Comparison of ENCODE assay signal across 8 cellular contexts in genomic region chr20:64037498-64038213, GRCh38. TPM values are rescaled to one million over a fixed set of nuclear protein-coding genes. Genes with fewer than 3 reads are reported as not detected.
DNase-seq lines count a peak whose midpoint lies in the region; ATAC-seq and TF ChIP-seq lines count a peak whose summit lies in the region.

No MANE protein-coding gene starts in this region.

- H3K4me3 ChIP-seq in DOHH2 (ENCODE audit: low read length) (peak overlapping the region; percentile 74), mesodermal cell (ENCODE audit: extremely low read depth, insufficient read depth, low read length, poor library complexity, severe bottlenecking) (peak overlapping the region; percentile 45), body of pancreas (no peak overlapping the region)

- peaks cover 12% of the 10 kb centered on the region for H3K27me3 Mint-ChIP-seq in IgD-negative memory B cell
- no peaks in the 10 kb centered on the region for H3K27me3 Mint-ChIP-seq in activated T-cell treated with anti-CD3 and anti-CD28 coated beads, Interleukin-2, amount 50 U/mL, for 72 hours (ENCODE audit: low read depth)

- H3F3A ChIP-seq in DOHH2 (ENCODE audit: control insufficient read depth, insufficient read depth): peaks cover 15% of the 10 kb centered on the region; the same call in 1 of the 2 replicates

- H4K20me1 ChIP-seq in DOHH2 (ENCODE audit: control insufficient read depth, insufficient read depth, low read depth, low read length): no peaks in the 10 kb centered on the region

- H3K79me2 ChIP-seq in DOHH2 (ENCODE audit: control insufficient read depth, low read length): no peaks in the 10 kb centered on the region

- ATAC-seq in activated T-cell treated with anti-CD3 and anti-CD28 coated beads, Interleukin-2, amount 50 U/mL, for 72 hours (replicated peaks in 1 of 2): peak in 1 of 2 donors; percentile 4
- no peak for ATAC-seq in GM18502 (IDR thresholded peaks at IDR 0.05; ENCODE audit: poor library complexity, unreplicated experiment)
- no peak for ATAC-seq in GM21737 (IDR thresholded peaks at IDR 0.05; ENCODE audit: unreplicated experiment)
- no peak for ATAC-seq in body of pancreas

- H3K9me3 Mint-ChIP-seq in IgD-negative memory B cell: no peaks in the 10 kb centered on the region
- no peaks in the 10 kb centered on the region for H3K9me3 Mint-ChIP-seq in activated T-cell treated with anti-CD3 and anti-CD28 coated beads, Interleukin-2, amount 50 U/mL, for 72 hours

- WGBS in mesodermal cell (ENCODE audit: insufficient coverage in 2 of 2), 2 experiments: 23 to 31% methylated on average over 25 to 31 of the region's 36 CpGs
- 8 to 16% methylated on average over 19 to 36 of the region's 36 CpGs for WGBS in body of pancreas, 2 donors

- intact Hi-C loops in body of pancreas (cut with DNase I): loop anchor here (5.0 kb wide), 1 partner anchor 80 kb away; no protein-coding TSS in a partner anchor

- H3K27ac ChIP-seq in DOHH2 (ENCODE audit: low read depth, low read length): peak overlapping the region; percentile 70
- H3K27ac ChIP-seq in mesodermal cell (ENCODE audit: low read depth, low read length, severe bottlenecking): no peak overlapping the region
- no peak overlapping the region for H3K27ac ChIP-seq in body of pancreas

- no peaks in the 10 kb centered on the region for H3K9me3 ChIP-seq in DOHH2 (ENCODE audit: control insufficient read depth, insufficient read depth, low read length)
- H3K9me3 ChIP-seq in mesodermal cell (ENCODE audit: control insufficient read depth, low read length): no peaks in the 10 kb centered on the region
- H3K9me3 ChIP-seq in body of pancreas: no peaks in the 10 kb centered on the region

- peak overlapping the region; percentile 84 for H3K4me2 ChIP-seq in DOHH2 (ENCODE audit: low read length)

- H3K36me3 Mint-ChIP-seq in IgD-negative memory B cell: no peaks in the 10 kb centered on the region
- H3K36me3 Mint-ChIP-seq in activated T-cell treated with anti-CD3 and anti-CD28 coated beads, Interleukin-2, amount 50 U/mL, for 72 hours (ENCODE audit: insufficient read depth in 2 of 2): peaks cover 0 to 2% of the 10 kb centered on the region in 2 donors

- no peak for TF ChIP-seq CTCF in DOHH2 (IDR thresholded peaks at IDR 0.05; ENCODE audit: low read depth, low read length, poor library complexity, severe bottlenecking)
- TF ChIP-seq CTCF in body of pancreas (IDR thresholded peaks at IDR 0.05): no peak

- DNase-seq in activated T-cell treated with anti-CD3 and anti-CD28 coated beads, Interleukin-2, amount 50 U/mL, for 72 hours: peak; percentile 49 to 57
- DNase-seq in amygdala (lab: John Stamatoyannopoulos, UW): no peak
- no peak for DNase-seq in body of pancreas

- H3K36me3 ChIP-seq in DOHH2 (ENCODE audit: control insufficient read depth, low read length): peaks cover 21% of the 10 kb centered on the region
- H3K36me3 ChIP-seq in mesodermal cell (ENCODE audit: control insufficient read depth, insufficient read depth, low read length): peaks cover 15% of the 10 kb centered on the region
- H3K36me3 ChIP-seq in body of pancreas (replicated peaks in 1 of 2; ENCODE audit: insufficient read depth in 1 of 2, low read depth in 2 of 2): peaks cover 0 to 5% of the 10 kb centered on the region in 2 donors

- H3K9me2 ChIP-seq in DOHH2 (replicated peaks; ENCODE audit: control insufficient read depth, low read length): no peaks in the 10 kb centered on the region

- no peaks in the 10 kb centered on the region for H3K27me3 ChIP-seq in DOHH2 (ENCODE audit: control insufficient read depth, low read length)
- H3K27me3 ChIP-seq in body of pancreas: peaks cover 0 to 5% of the 10 kb centered on the region in 2 donors

- H3K4me1 ChIP-seq in DOHH2 (ENCODE audit: control insufficient read depth, low read length) (peaks cover 76% of the 10 kb centered on the region), mesodermal cell (ENCODE audit: control insufficient read depth, insufficient read depth, low read length, poor library complexity, severe bottlenecking) (peaks cover 6% of the 10 kb centered on the region), body of pancreas (peaks cover 34% of the 10 kb centered on the region)

- no peak for TF ChIP-seq POLR2A in body of pancreas (IDR thresholded peaks at IDR 0.05)

- peak overlapping the region; percentile 35 to 85 (median 66) for H3K4me3 Mint-ChIP-seq in IgD-negative memory B cell
- H3K4me3 Mint-ChIP-seq in activated T-cell treated with anti-CD3 and anti-CD28 coated beads, Interleukin-2, amount 50 U/mL, for 72 hours: peak overlapping the region; percentile 80 to 88

- peaks cover 2 to 8% (median 7%) of the 10 kb centered on the region in 3 donors for H3K4me1 Mint-ChIP-seq in IgD-negative memory B cell
- peaks cover 67% of the 10 kb centered on the region for H3K4me1 Mint-ChIP-seq in activated T-cell treated with anti-CD3 and anti-CD28 coated beads, Interleukin-2, amount 50 U/mL, for 72 hours (ENCODE audit: low read depth)

- peak overlapping the region in 1 of 3 donors; percentile 28 for H3K27ac Mint-ChIP-seq in IgD-negative memory B cell
- no peak overlapping the region for H3K27ac Mint-ChIP-seq in activated T-cell treated with anti-CD3 and anti-CD28 coated beads, Interleukin-2, amount 50 U/mL, for 72 hours

RNA-seq across cellular contexts. Expression of gene C20orf204, which starts 1.7 kb away (rescaled TPM):
- not detected for polyA plus RNA-seq in IgD-negative memory B cell
- total RNA-seq in activated T-cell treated with anti-CD3 and anti-CD28 coated beads, Interleukin-2, amount 50 U/mL, for 72 hours: 10 to 100 TPM; 28.6 to 35.6 TPM
- 1.7 TPM for polyA plus RNA-seq in mesodermal cell (2013, experiment 1 of 2)
- 0.66 TPM for polyA plus RNA-seq in mesodermal cell (2013, experiment 2 of 2)
- total RNA-seq in body of pancreas: 1 to 10 TPM in 1 of 2 donors, under 1 TPM in 1; 0.52 to 3.0 TPM

RNA-seq across cellular contexts. Expression of gene SOX18, which starts 11.8 kb away (rescaled TPM):
- polyA plus RNA-seq in IgD-negative memory B cell: not detected
- total RNA-seq in activated T-cell treated with anti-CD3 and anti-CD28 coated beads, Interleukin-2, amount 50 U/mL, for 72 hours: under 1 TPM; 0.46 to 0.72 TPM
- polyA plus RNA-seq in mesodermal cell (2013, experiment 1 of 2): 30.3 TPM
- 18.1 TPM for polyA plus RNA-seq in mesodermal cell (2013, experiment 2 of 2)
- 10 to 100 TPM in 1 of 2 donors, 1 to 10 TPM in 1; 6.5 to 17.1 TPM for total RNA-seq in body of pancreas

RNA-seq across cellular contexts. Expression of gene TCEA2, which starts 25.3 kb away (rescaled TPM):
- polyA plus RNA-seq in IgD-negative memory B cell: 41.3 TPM
- 10 to 100 TPM; 55.5 to 61.6 TPM for total RNA-seq in activated T-cell treated with anti-CD3 and anti-CD28 coated beads, Interleukin-2, amount 50 U/mL, for 72 hours
- polyA plus RNA-seq in mesodermal cell (2013, experiment 1 of 2): 83.7 TPM
- 77.5 TPM for polyA plus RNA-seq in mesodermal cell (2013, experiment 2 of 2)
- 10 to 100 TPM; 16.6 to 17.5 TPM for total RNA-seq in body of pancreas

RNA-seq across cellular contexts. Expression of gene RGS19, which starts 41.7 kb away (rescaled TPM):
- 202 TPM for polyA plus RNA-seq in IgD-negative memory B cell
- 10 to 100 TPM; 38.1 to 40.0 TPM for total RNA-seq in activated T-cell treated with anti-CD3 and anti-CD28 coated beads, Interleukin-2, amount 50 U/mL, for 72 hours
- 12.9 TPM for polyA plus RNA-seq in mesodermal cell (2013, experiment 1 of 2)
- 12.2 TPM for polyA plus RNA-seq in mesodermal cell (2013, experiment 2 of 2)
- total RNA-seq in body of pancreas: 10 to 100 TPM in 1 of 2 donors, 1 to 10 TPM in 1; 9.1 to 14.5 TPM

RNA-seq across cellular contexts. Expression of gene OPRL1, which starts 42.2 kb away (rescaled TPM):
- polyA plus RNA-seq in IgD-negative memory B cell: 3.7 TPM
- total RNA-seq in activated T-cell treated with anti-CD3 and anti-CD28 coated beads, Interleukin-2, amount 50 U/mL, for 72 hours: 1 to 10 TPM; 1.3 to 1.7 TPM
- polyA plus RNA-seq in mesodermal cell (2013, experiment 1 of 2): 4.6 TPM
- polyA plus RNA-seq in mesodermal cell (2013, experiment 2 of 2): 3.4 TPM
- total RNA-seq in body of pancreas: 1 to 10 TPM; 1.0 to 2.6 TPM

Comparison
In these comparisons a context has a peak if more than half of its experiments do, and no peak if none do; other contexts are left out.
1. H3K4me3 ChIP-seq: peak in DOHH2 (single experiment) and mesodermal cell (single experiment); none in body of pancreas (0 of 2).
2. DNase-seq: peak in activated T-cell treated with anti-CD3 and anti-CD28 coated beads, Interleukin-2, amount 50 U/mL, for 72 hours (2 of 2); none in amygdala (0 of 56) and body of pancreas (0 of 4).
3. RNA of gene C20orf204, which starts 1.7 kb away (total RNA-seq): 28.6 to 35.6 TPM in activated T-cell treated with anti-CD3 and anti-CD28 coated beads, Interleukin-2, amount 50 U/mL, for 72 hours; 0.52 to 3.0 TPM in body of pancreas; every median in the first group is over 4 times any median in the second.
4. RNA of gene SOX18, which starts 11.8 kb away (total RNA-seq): 6.5 to 17.1 TPM in body of pancreas; 0.46 to 0.72 TPM in activated T-cell treated with anti-CD3 and anti-CD28 coated beads, Interleukin-2, amount 50 U/mL, for 72 hours; every median in the first group is over 4 times any median in the second.